27 cellular contexts compared by ENCODE assay signal in genomic region chr11:46180741-46181140, GRCh38.
"Had no signal": no experiment of that assay in that cellular context is flagged by ENCODE, and none has a peak within 500 bp of the region (broad histone marks: within the 10 kb centered on the region; RNA-seq: fewer than 3 reads in every experiment).

No MANE protein-coding gene starts in this region.

- DNase-seq: activated CD4-positive, alpha-beta memory T cell treated with anti-CD3 and anti-CD28 coated beads, Interleukin-2, amount 10 ng/mL, durations not matched to agents 7 days and 5 days; activated CD4-positive, alpha-beta T cell treated with anti-CD3 and anti-CD28 coated beads for 36 hours; activated CD4-positive, alpha-beta T cell treated with anti-CD3 and anti-CD28 coated beads, Interleukin-2, amount 10 ng/mL, durations not matched to agents 7 days and 5 days; activated CD4-positive, alpha-beta T cell treated with anti-CD3 and anti-CD28 coated beads, Interleukin-2, amount 50 U/mL, for 4 hours; activated CD4-positive, CD25-positive, alpha-beta regulatory T cell; activated CD4-positive, CD25-positive, alpha-beta regulatory T cell treated with anti-CD3 and anti-CD28 coated beads, Interleukin-2, amount 50 U/mL, for 72 hours; activated CD8-positive, alpha-beta memory T cell treated with anti-CD3 and anti-CD28 coated beads, Interleukin-2, amount 50 U/mL, for 48 hours; activated gamma-delta T cell; activated naive CD4-positive, alpha-beta T cell; activated naive CD4-positive, alpha-beta T cell treated with anti-CD3 and anti-CD28 coated beads, Interleukin-2, amount 10 ng/mL, durations not matched to agents 7 days and 5 days; activated naive CD8-positive, alpha-beta T cell treated with anti-CD3 and anti-CD28 coated beads, Interleukin-2, amount 10 ng/mL, durations not matched to agents 7 days and 5 days; activated T-cell treated with anti-CD3 and anti-CD28 coated beads for 4 hours; activated T-cell treated with anti-CD3 and anti-CD28 coated beads, Interleukin-2, amount 50 U/mL, for 24 hours; activated T-cell treated with anti-CD3 and anti-CD28 coated beads, Interleukin-2, amount 50 U/mL, for 72 hours; body of pancreas; caudate nucleus; cortex of kidney; dermis blood vessel endothelial cell; effector CD4-positive, alpha-beta T cell; effector memory CD8-positive, alpha-beta T cell; erythroblast; foreskin fibroblast; heart right ventricle; T-helper 2 cell had no signal

- H3K27ac Mint-ChIP-seq: activated CD4-positive, alpha-beta memory T cell treated with anti-CD3 and anti-CD28 coated beads, Interleukin-2, amount 10 ng/mL, durations not matched to agents 7 days and 5 days; activated CD4-positive, alpha-beta T cell treated with anti-CD3 and anti-CD28 coated beads for 36 hours; activated CD4-positive, alpha-beta T cell treated with anti-CD3 and anti-CD28 coated beads, Interleukin-2, amount 10 ng/mL, durations not matched to agents 7 days and 5 days; activated naive CD4-positive, alpha-beta T cell treated with anti-CD3 and anti-CD28 coated beads, Interleukin-2, amount 10 ng/mL, durations not matched to agents 7 days and 5 days; activated naive CD8-positive, alpha-beta T cell treated with anti-CD3 and anti-CD28 coated beads, Interleukin-2, amount 10 ng/mL, durations not matched to agents 7 days and 5 days; activated T-cell treated with anti-CD3 and anti-CD28 coated beads, Interleukin-2, amount 50 U/mL, for 24 hours; activated T-cell treated with anti-CD3 and anti-CD28 coated beads, Interleukin-2, amount 50 U/mL, for 72 hours; effector memory CD8-positive, alpha-beta T cell had no signal

- H3K4me1 ChIP-seq: body of pancreas, esophagus muscularis mucosa, heart right ventricle had no signal

- H3K27me3 ChIP-seq: body of pancreas had no signal

- H3K4me1 Mint-ChIP-seq: activated CD4-positive, alpha-beta memory T cell treated with anti-CD3 and anti-CD28 coated beads, Interleukin-2, amount 10 ng/mL, durations not matched to agents 7 days and 5 days; activated CD4-positive, alpha-beta T cell treated with anti-CD3 and anti-CD28 coated beads for 36 hours; activated CD4-positive, alpha-beta T cell treated with anti-CD3 and anti-CD28 coated beads, Interleukin-2, amount 10 ng/mL, durations not matched to agents 7 days and 5 days; activated naive CD4-positive, alpha-beta T cell treated with anti-CD3 and anti-CD28 coated beads, Interleukin-2, amount 10 ng/mL, durations not matched to agents 7 days and 5 days had no signal

- H3K27ac ChIP-seq: body of pancreas, esophagus muscularis mucosa, heart right ventricle had no signal

- H3K9me3 ChIP-seq: body of pancreas, esophagus muscularis mucosa, heart right ventricle had no signal

- H3K4me3 Mint-ChIP-seq: activated CD4-positive, alpha-beta memory T cell treated with anti-CD3 and anti-CD28 coated beads, Interleukin-2, amount 10 ng/mL, durations not matched to agents 7 days and 5 days; activated CD4-positive, alpha-beta T cell treated with anti-CD3 and anti-CD28 coated beads for 36 hours; activated CD4-positive, alpha-beta T cell treated with anti-CD3 and anti-CD28 coated beads, Interleukin-2, amount 10 ng/mL, durations not matched to agents 7 days and 5 days; activated naive CD4-positive, alpha-beta T cell treated with anti-CD3 and anti-CD28 coated beads, Interleukin-2, amount 10 ng/mL, durations not matched to agents 7 days and 5 days; activated naive CD8-positive, alpha-beta T cell treated with anti-CD3 and anti-CD28 coated beads, Interleukin-2, amount 10 ng/mL, durations not matched to agents 7 days and 5 days; activated T-cell treated with anti-CD3 and anti-CD28 coated beads, Interleukin-2, amount 50 U/mL, for 24 hours; activated T-cell treated with anti-CD3 and anti-CD28 coated beads, Interleukin-2, amount 50 U/mL, for 72 hours; effector memory CD8-positive, alpha-beta T cell had no signal

- H3K9me3 Mint-ChIP-seq: activated CD4-positive, alpha-beta memory T cell treated with anti-CD3 and anti-CD28 coated beads, Interleukin-2, amount 10 ng/mL, durations not matched to agents 7 days and 5 days; activated CD4-positive, alpha-beta T cell treated with anti-CD3 and anti-CD28 coated beads, Interleukin-2, amount 10 ng/mL, durations not matched to agents 7 days and 5 days; activated naive CD4-positive, alpha-beta T cell treated with anti-CD3 and anti-CD28 coated beads, Interleukin-2, amount 10 ng/mL, durations not matched to agents 7 days and 5 days; activated T-cell treated with anti-CD3 and anti-CD28 coated beads, Interleukin-2, amount 50 U/mL, for 24 hours; activated T-cell treated with anti-CD3 and anti-CD28 coated beads, Interleukin-2, amount 50 U/mL, for 72 hours had no signal

- FAIRE-seq: colon, frontal cortex had no signal

- H3K4me3 ChIP-seq: body of pancreas, esophagus muscularis mucosa, heart right ventricle had no signal

- H3K36me3 Mint-ChIP-seq: activated naive CD4-positive, alpha-beta T cell treated with anti-CD3 and anti-CD28 coated beads, Interleukin-2, amount 10 ng/mL, durations not matched to agents 7 days and 5 days; activated naive CD8-positive, alpha-beta T cell treated with anti-CD3 and anti-CD28 coated beads, Interleukin-2, amount 10 ng/mL, durations not matched to agents 7 days and 5 days had no signal

- H3K36me3 ChIP-seq: esophagus muscularis mucosa, heart right ventricle had no signal
